Comparison of ENCODE assay signal across 7 cellular contexts in the genomic region with DNA sequence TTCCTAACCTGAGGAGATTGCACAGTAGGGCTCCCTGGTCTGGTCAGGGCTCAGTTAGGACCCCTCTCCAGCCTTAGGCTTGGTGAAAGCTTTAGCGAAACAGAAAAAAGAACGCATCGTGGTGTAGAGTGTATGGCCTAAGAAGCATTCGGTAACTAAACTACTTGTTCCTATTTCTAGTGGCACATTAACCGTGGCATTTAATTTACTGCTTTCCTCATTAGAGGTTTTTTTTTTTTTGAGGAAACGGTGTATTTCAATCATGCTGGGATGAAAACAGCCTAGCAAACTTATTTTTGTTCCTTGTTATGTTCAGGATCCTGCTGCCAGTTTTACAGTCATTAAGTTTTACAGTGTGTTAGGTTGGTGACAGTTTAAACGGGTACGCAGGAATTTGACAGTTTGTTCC. TPM values are rescaled to one million over a fixed set of nuclear protein-coding genes. Genes with fewer than 3 reads are reported as not detected.
DNase-seq lines count a peak whose midpoint lies in the region; ATAC-seq and TF ChIP-seq lines count a peak whose summit lies in the region.

No MANE protein-coding gene starts in this region.

- H3K4me3 ChIP-seq in SU-DHL-6 (ENCODE audit: insufficient read depth, low read length, poor library complexity, severe bottlenecking) (peak overlapping the region; percentile 86), right cardiac atrium (ENCODE audit: low read length) (peak overlapping the region; percentile 57)

- intact Hi-C loops in right cardiac atrium (cut with DNase I), result no loop called here
- intact Hi-C loops in left colon (cut with DNase I, micrococcal nuclease), result no loop called here

- H3K27ac Mint-ChIP-seq in stimulated activated memory B cell treated with anti-CD40 and anti-IgM and Interleukin-4, amounts not matched to agents 10 μg/mL and 1 μg/mL and 100 μg/mL, for 72 hours, result peak overlapping the region; percentile 98

- H4K20me1 ChIP-seq in SU-DHL-6 (ENCODE audit: low read depth, low read length), result peaks cover 4% of the 10 kb centered on the region

- ATAC-seq in GM18909 (IDR thresholded peaks at IDR 0.05; ENCODE audit: poor library complexity, unreplicated experiment) (peak; percentile 49), HG02798 (IDR thresholded peaks at IDR 0.05; ENCODE audit: poor library complexity, unreplicated experiment) (peak; percentile 48), right cardiac atrium (no peak), GM21423 (IDR thresholded peaks at IDR 0.05; ENCODE audit: unreplicated experiment) (no peak), left colon (no peak)
- no peak for ATAC-seq in stimulated activated memory B cell treated with anti-CD40 and anti-IgM and Interleukin-4, amounts not matched to agents 10 μg/mL and 1 μg/mL and 100 μg/mL, for 72 hours

- peaks cover 17% of the 10 kb centered on the region for H3K4me1 Mint-ChIP-seq in stimulated activated memory B cell treated with anti-CD40 and anti-IgM and Interleukin-4, amounts not matched to agents 10 μg/mL and 1 μg/mL and 100 μg/mL, for 72 hours

- H3K4me2 ChIP-seq in SU-DHL-6 (ENCODE audit: low read depth, low read length, poor library complexity, severe bottlenecking), result peak overlapping the region; percentile 98

- H3K27ac ChIP-seq in SU-DHL-6 (ENCODE audit: low read depth, low read length) (peak overlapping the region; percentile 71), right cardiac atrium (ENCODE audit: low read length) (peak overlapping the region; percentile 97)

- peaks cover 11% of the 10 kb centered on the region for H3K36me3 Mint-ChIP-seq in stimulated activated memory B cell treated with anti-CD40 and anti-IgM and Interleukin-4, amounts not matched to agents 10 μg/mL and 1 μg/mL and 100 μg/mL, for 72 hours

- no peak for TF ChIP-seq CTCF in SU-DHL-6 (IDR thresholded peaks at IDR 0.05; ENCODE audit: insufficient read depth, low read length, poor library complexity, severe bottlenecking)

- no peaks in the 10 kb centered on the region for H3K9me3 ChIP-seq in SU-DHL-6 (ENCODE audit: insufficient read depth, low read length)
- no peaks in the 10 kb centered on the region for H3K9me3 ChIP-seq in right cardiac atrium (ENCODE audit: control insufficient read depth, low read length)

- H3K27me3 Mint-ChIP-seq in stimulated activated memory B cell treated with anti-CD40 and anti-IgM and Interleukin-4, amounts not matched to agents 10 μg/mL and 1 μg/mL and 100 μg/mL, for 72 hours, result no peaks in the 10 kb centered on the region

- H3F3A ChIP-seq in SU-DHL-6 (ENCODE audit: insufficient read depth), result 0 out of 2 replicates have a peak, but pooled peaks cover 9% of the 10 kb centered on the region

- 23% methylated on average over 8 of the region's 8 CpGs for WGBS in right cardiac atrium

- peaks cover 2% of the 10 kb centered on the region for H3K4me1 ChIP-seq in right cardiac atrium (ENCODE audit: control insufficient read depth, insufficient read depth, low read length)

- no peaks in the 10 kb centered on the region for H3K36me3 ChIP-seq in SU-DHL-6 (ENCODE audit: low read length)

- H3K9me2 ChIP-seq in SU-DHL-6 (replicated peaks; ENCODE audit: insufficient read depth, low read length), result no peaks in the 10 kb centered on the region

- peak overlapping the region; percentile 93 for H2AFZ ChIP-seq in SU-DHL-6 (ENCODE audit: low read depth, low read length, severe bottlenecking)

- no peak for DNase-seq in right cardiac atrium
- DNase-seq in left colon, result no peak

- H3K4me3 Mint-ChIP-seq in stimulated activated memory B cell treated with anti-CD40 and anti-IgM and Interleukin-4, amounts not matched to agents 10 μg/mL and 1 μg/mL and 100 μg/mL, for 72 hours, result peak overlapping the region; percentile 98

- H3K9ac ChIP-seq in SU-DHL-6 (ENCODE audit: low read length), result peak overlapping the region; percentile 98

- no peaks in the 10 kb centered on the region for H3K27me3 ChIP-seq in SU-DHL-6 (ENCODE audit: low read length)
- H3K27me3 ChIP-seq in right cardiac atrium (ENCODE audit: control insufficient read depth, insufficient read depth), result no peaks in the 10 kb centered on the region

- H3K9me3 Mint-ChIP-seq in stimulated activated memory B cell treated with anti-CD40 and anti-IgM and Interleukin-4, amounts not matched to agents 10 μg/mL and 1 μg/mL and 100 μg/mL, for 72 hours, result no peaks in the 10 kb centered on the region

- peaks cover 39% of the 10 kb centered on the region for H3K79me2 ChIP-seq in SU-DHL-6 (ENCODE audit: insufficient read depth, low read length)

RNA-seq across cellular contexts. Expression of gene OSBPL8, which starts 0.5 kb away (rescaled TPM):
- 10 to 100 TPM; 26.7 to 33.1 (median 31.7) TPM for total RNA-seq in right cardiac atrium
- 5.5 TPM for polyA plus RNA-seq in right cardiac atrium
- total RNA-seq in left colon, result 10 to 100 TPM; 21.8 to 33.3 TPM

Comparison
In these comparisons a context has a peak if more than half of its experiments do, and no peak if none do; other contexts are left out.
1. ATAC-seq: peak in GM18909 (single experiment) and HG02798 (single experiment); none in right cardiac atrium (0 of 2), stimulated activated memory B cell treated with anti-CD40 and anti-IgM and Interleukin-4, amounts not matched to agents 10 μg/mL and 1 μg/mL and 100 μg/mL, for 72 hours (single experiment), GM21423 (single experiment) and left colon (single experiment).